In genomic region chr10:113616244-113617074, GRCh38 we compare ENCODE assay signal across 11 cellular contexts. TPM values are rescaled to one million over a fixed set of nuclear protein-coding genes. Genes with fewer than 3 reads are reported as not detected.
DNase-seq lines count a peak whose midpoint lies in the region; ATAC-seq and TF ChIP-seq lines count a peak whose summit lies in the region.
"Had no signal": no experiment of that assay in that cellular context is flagged by ENCODE, and none has a peak within 500 bp of the region (broad histone marks: within the 10 kb centered on the region; RNA-seq: fewer than 3 reads in every experiment).

No MANE protein-coding gene starts in this region.

- no peaks in the 10 kb centered on the region for H3K36me3 ChIP-seq in Loucy (ENCODE audit: insufficient read depth, low read length)

- H3K9ac ChIP-seq in Loucy (ENCODE audit: low read depth, low read length, poor library complexity, severe bottlenecking) = no peak overlapping the region
- H3K9ac ChIP-seq: KMS-11 had no signal

- no peaks in the 10 kb centered on the region for H3K36me3 Mint-ChIP-seq in activated naive CD8-positive, alpha-beta T cell treated with anti-CD3 and anti-CD28 coated beads, Interleukin-2, amount 50 U/mL, for 24 hours (ENCODE audit: low read depth)
- H3K36me3 Mint-ChIP-seq: stimulated activated memory B cell treated with anti-CD40 and anti-IgM and Interleukin-4, amounts not matched to agents 10 μg/mL and 1 μg/mL and 100 μg/mL, for 72 hours had no signal

- H3K4me1 ChIP-seq in Loucy (ENCODE audit: insufficient read depth, low read length, poor library complexity, severe bottlenecking) = peaks cover 4% of the 10 kb centered on the region

- H3K9me2 ChIP-seq in Loucy (replicated peaks; ENCODE audit: low read depth, low read length) = no peaks in the 10 kb centered on the region

- no peaks in the 10 kb centered on the region for H3K4me1 Mint-ChIP-seq in activated naive CD8-positive, alpha-beta T cell treated with anti-CD3 and anti-CD28 coated beads, Interleukin-2, amount 50 U/mL, for 24 hours
- H3K4me1 Mint-ChIP-seq: B cell; stimulated activated memory B cell treated with anti-CD40 and anti-IgM and Interleukin-4, amounts not matched to agents 10 μg/mL and 1 μg/mL and 100 μg/mL, for 72 hours had no signal

- TF ChIP-seq CTCF in Loucy (conservative IDR thresholded peaks at IDR 0.05; ENCODE audit: low read length) = peak; percentile 75
- peak; percentile 74 for TF ChIP-seq CTCF in epithelial cell of proximal tubule (conservative IDR thresholded peaks at IDR 0.05; ENCODE audit: low read depth, low read length)

- H4K20me1 ChIP-seq in Loucy (ENCODE audit: insufficient read depth, low read length, poor library complexity, severe bottlenecking) = no peaks in the 10 kb centered on the region

- peaks cover 46% of the 10 kb centered on the region for H3K27me3 Mint-ChIP-seq in activated naive CD8-positive, alpha-beta T cell treated with anti-CD3 and anti-CD28 coated beads, Interleukin-2, amount 50 U/mL, for 24 hours

- no peak for ATAC-seq in activated naive CD8-positive, alpha-beta T cell treated with anti-CD3 and anti-CD28 coated beads, Interleukin-2, amount 50 U/mL, for 24 hours
- ATAC-seq: stimulated activated memory B cell treated with anti-CD40 and anti-IgM and Interleukin-4, amounts not matched to agents 10 μg/mL and 1 μg/mL and 100 μg/mL, for 72 hours had no signal

- DNase-seq in NCI-H1417 (lab: John Stamatoyannopoulos, UW) (peak in 2 of 3 experiments; percentile 9 to 26), NCI-H1417 treated with DMSO at 0.1 percent for 48 hours (lab: John Stamatoyannopoulos, UW) (no peak), epithelial cell of proximal tubule (ENCODE audit: low read depth) (no peak), pons (ENCODE audit: low spot score) (peak; percentile 48), NCI-H226 (no peak)
- DNase-seq in stimulated activated CD4-positive, alpha-beta T cell treated with anti-CD3 and anti-CD28 coated beads, Interleukin-1b, Interleukin-23, amount 100 ng/mL, for 48 hours = no peak
- DNase-seq in activated naive CD8-positive, alpha-beta T cell treated with anti-CD3 and anti-CD28 coated beads, Interleukin-2, amount 50 U/mL, for 24 hours = no peak

- no peaks in the 10 kb centered on the region for H3K9me3 ChIP-seq in Loucy (ENCODE audit: insufficient read depth, low read depth, low read length)

- no peaks in the 10 kb centered on the region for H3K27me3 ChIP-seq in Loucy (ENCODE audit: insufficient read depth, low read length, poor library complexity, severe bottlenecking)

- no peaks in the 10 kb centered on the region for H3K9me3 Mint-ChIP-seq in activated naive CD8-positive, alpha-beta T cell treated with anti-CD3 and anti-CD28 coated beads, Interleukin-2, amount 50 U/mL, for 24 hours
- H3K9me3 Mint-ChIP-seq: stimulated activated memory B cell treated with anti-CD40 and anti-IgM and Interleukin-4, amounts not matched to agents 10 μg/mL and 1 μg/mL and 100 μg/mL, for 72 hours had no signal

- H3K4me3 ChIP-seq in Loucy (ENCODE audit: low read length, poor library complexity, severe bottlenecking) (no peak overlapping the region), epithelial cell of proximal tubule (ENCODE audit: low read depth, low read length) (no peak overlapping the region)

- H3K4me2 ChIP-seq in Loucy (ENCODE audit: low read depth, low read length, poor library complexity, severe bottlenecking) = no peak overlapping the region
- H3K4me2 ChIP-seq: KMS-11 had no signal

- H3K4me3 Mint-ChIP-seq in activated naive CD8-positive, alpha-beta T cell treated with anti-CD3 and anti-CD28 coated beads, Interleukin-2, amount 50 U/mL, for 24 hours = no peak overlapping the region
- H3K4me3 Mint-ChIP-seq: B cell; stimulated activated memory B cell treated with anti-CD40 and anti-IgM and Interleukin-4, amounts not matched to agents 10 μg/mL and 1 μg/mL and 100 μg/mL, for 72 hours had no signal

- no peaks in the 10 kb centered on the region for H3F3A ChIP-seq in Loucy (ENCODE audit: low read depth)

- H3K27ac Mint-ChIP-seq in activated naive CD8-positive, alpha-beta T cell treated with anti-CD3 and anti-CD28 coated beads, Interleukin-2, amount 50 U/mL, for 24 hours = no peak overlapping the region
- H3K27ac Mint-ChIP-seq: B cell; stimulated activated memory B cell treated with anti-CD40 and anti-IgM and Interleukin-4, amounts not matched to agents 10 μg/mL and 1 μg/mL and 100 μg/mL, for 72 hours had no signal

- H2AFZ ChIP-seq in Loucy (ENCODE audit: low read length) = peak overlapping the region; percentile 31; the same call in 1 of the 2 replicates

- no peaks in the 10 kb centered on the region for H3K79me2 ChIP-seq in Loucy (ENCODE audit: insufficient read depth, low read length)

RNA-seq across cellular contexts. Expression of gene NRAP, which starts 47.4 kb away (rescaled TPM):
- not detected in 2 replicates for total RNA-seq in epithelial cell of proximal tubule
- total RNA-seq: B cell had no signal

Comparison
In these comparisons a context has a peak if more than half of its experiments do, and no peak if none do; other contexts are left out.
1. DNase-seq: peak in NCI-H1417 (2 of 3) and pons (single experiment); none in NCI-H1417 treated with DMSO at 0.1 percent for 48 hours (single experiment), epithelial cell of proximal tubule (single experiment), NCI-H226 (single experiment), stimulated activated CD4-positive, alpha-beta T cell treated with anti-CD3 and anti-CD28 coated beads, Interleukin-1b, Interleukin-23, amount 100 ng/mL, for 48 hours (single experiment) and activated naive CD8-positive, alpha-beta T cell treated with anti-CD3 and anti-CD28 coated beads, Interleukin-2, amount 50 U/mL, for 24 hours (single experiment).